13 cellular contexts compared by ENCODE assay signal in the genomic region with DNA sequence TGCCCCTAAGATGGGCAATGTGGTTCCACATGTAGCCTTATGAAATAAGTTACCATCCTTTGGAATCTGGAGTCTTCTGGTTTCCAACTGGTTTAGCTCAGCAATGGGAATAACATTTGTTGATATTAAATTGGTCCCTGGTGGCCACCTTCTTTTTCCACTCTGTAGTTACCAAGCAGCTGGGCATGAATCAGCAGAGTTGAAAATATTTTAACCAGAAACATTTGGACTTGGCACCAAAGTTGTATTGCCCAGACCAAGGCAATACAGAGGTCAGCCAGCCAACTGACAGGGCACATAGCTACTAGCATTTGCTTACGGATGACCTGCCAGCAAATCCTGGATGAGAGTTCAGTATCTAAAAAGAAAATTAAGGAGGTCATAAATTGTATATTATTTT. TPM values are rescaled to one million over a fixed set of nuclear protein-coding genes. Genes with fewer than 3 reads are reported as not detected.
DNase-seq lines count a peak whose midpoint lies in the region; ATAC-seq and TF ChIP-seq lines count a peak whose summit lies in the region.
"Had no signal": no experiment of that assay in that cellular context is flagged by ENCODE, and none has a peak within 500 bp of the region (broad histone marks: within the 10 kb centered on the region; RNA-seq: fewer than 3 reads in every experiment).

No MANE protein-coding gene starts in this region.

- no peak overlapping the region for H3K9ac ChIP-seq in neural progenitor cell

- H3K27ac ChIP-seq in ACC112 (ENCODE audit: low read depth, low read length) (peak overlapping the region; percentile 43), neural progenitor cell (no peak overlapping the region)

- no peaks in the 10 kb centered on the region for H3K9me3 Mint-ChIP-seq in osteocyte (ENCODE audit: unreplicated experiment)
- H3K9me3 Mint-ChIP-seq in neural progenitor cell: no peaks in the 10 kb centered on the region
- H3K9me3 Mint-ChIP-seq in activated T-cell treated with anti-CD3 and anti-CD28 coated beads, Interleukin-2, amount 50 U/mL, for 24 hours: no peaks in the 10 kb centered on the region
- H3K9me3 Mint-ChIP-seq: natural killer cell treated with Interleukin-12 subunit alpha and Interleukin-12 subunit beta and Interleukin-15 and Interleukin-18, amount 100 ng/mL, for 72 hours had no signal

- no peaks in the 10 kb centered on the region for H3K36me3 Mint-ChIP-seq in osteocyte (ENCODE audit: unreplicated experiment)
- no peaks in the 10 kb centered on the region for H3K36me3 Mint-ChIP-seq in neural progenitor cell
- no peaks in the 10 kb centered on the region for H3K36me3 Mint-ChIP-seq in activated T-cell treated with anti-CD3 and anti-CD28 coated beads, Interleukin-2, amount 50 U/mL, for 24 hours (ENCODE audit: low read depth)
- H3K36me3 Mint-ChIP-seq: natural killer cell treated with Interleukin-12 subunit alpha and Interleukin-12 subunit beta and Interleukin-15 and Interleukin-18, amount 100 ng/mL, for 72 hours had no signal

- no peak overlapping the region for H3K4me2 ChIP-seq in neural progenitor cell

- no peak overlapping the region for H3K4me3 ChIP-seq in ACC112 (ENCODE audit: low read depth, low read length)
- H3K4me3 ChIP-seq in neural progenitor cell: no peak overlapping the region

- no peaks in the 10 kb centered on the region for H3K79me2 ChIP-seq in ACC112 (ENCODE audit: control insufficient read depth, insufficient read depth, low read length, unreplicated experiment)
- peaks cover 6% of the 10 kb centered on the region for H3K79me2 ChIP-seq in neural progenitor cell (ENCODE audit: low read depth)

- H3K4me1 ChIP-seq in ACC112 (ENCODE audit: control insufficient read depth, insufficient read depth, low read length, unreplicated experiment): peaks cover 13% of the 10 kb centered on the region
- peaks cover 17% of the 10 kb centered on the region for H3K4me1 ChIP-seq in neural progenitor cell

- TF ChIP-seq CTCF in osteocyte (IDR thresholded peaks at IDR 0.05) (no peak), neural progenitor cell (IDR thresholded peaks at IDR 0.05) (no peak), GM13976 (IDR thresholded peaks at IDR 0.05; ENCODE audit: borderline replicate concordance, control extremely low read depth, extremely low read depth, insufficient read depth, missing control alignments) (no peak)

- H3K27me3 Mint-ChIP-seq in osteocyte (ENCODE audit: unreplicated experiment) (peaks cover 20% of the 10 kb centered on the region), neural progenitor cell (ENCODE audit: insufficient read depth, low read depth) (peaks cover 4% of the 10 kb centered on the region)
- no peaks in the 10 kb centered on the region for H3K27me3 Mint-ChIP-seq in activated T-cell treated with anti-CD3 and anti-CD28 coated beads, Interleukin-2, amount 50 U/mL, for 24 hours
- H3K27me3 Mint-ChIP-seq: natural killer cell treated with Interleukin-12 subunit alpha and Interleukin-12 subunit beta and Interleukin-15 and Interleukin-18, amount 100 ng/mL, for 72 hours had no signal

- H3K36me3 ChIP-seq in ACC112 (ENCODE audit: insufficient read depth, low read length) (no peaks in the 10 kb centered on the region), neural progenitor cell (no peaks in the 10 kb centered on the region)

- H3K4me1 Mint-ChIP-seq in osteocyte (ENCODE audit: unreplicated experiment) (peaks cover 29% of the 10 kb centered on the region), neural progenitor cell (peaks cover 23% of the 10 kb centered on the region)
- H3K4me1 Mint-ChIP-seq in activated T-cell treated with anti-CD3 and anti-CD28 coated beads, Interleukin-2, amount 50 U/mL, for 24 hours (ENCODE audit: low read depth): no peaks in the 10 kb centered on the region

- DNase-seq in HS-5 (ENCODE audit: low read depth): peak; percentile 52
- DNase-seq in fibroblast of gingiva (ENCODE audit: low read depth): peak; percentile 94
- DNase-seq in osteocyte (ENCODE audit: extremely low spot score, unreplicated experiment): no peak
- no peak for DNase-seq in neural progenitor cell (ENCODE audit: low spot score)
- DNase-seq in GM13976 (ENCODE audit: low spot score): no peak
- no peak for DNase-seq in activated T-cell treated with anti-CD3 and anti-CD28 coated beads, Interleukin-2, amount 50 U/mL, for 24 hours
- DNase-seq: activated CD4-positive, CD25-positive, alpha-beta regulatory T cell treated with anti-CD3 and anti-CD28 coated beads, Interleukin-2, amount 50 U/mL, for 72 hours; activated T-cell treated with anti-CD3 and anti-CD28 coated beads for 4 hours; foreskin melanocyte; small intestine had no signal

- no peaks in the 10 kb centered on the region for H3K27me3 ChIP-seq in ACC112 (ENCODE audit: insufficient read depth, low read length)
- H3K27me3 ChIP-seq in neural progenitor cell: no peaks in the 10 kb centered on the region

- no peaks in the 10 kb centered on the region for H3K9me3 ChIP-seq in neural progenitor cell (ENCODE audit: low read depth)

- H2AFZ ChIP-seq in ACC112 (ENCODE audit: low read length, unreplicated experiment): no peak overlapping the region
- H2AFZ ChIP-seq in neural progenitor cell (replicated peaks): no peak overlapping the region

- no peaks in the 10 kb centered on the region for H3F3A ChIP-seq in neural progenitor cell (ENCODE audit: low read depth)

- H3K4me3 Mint-ChIP-seq in osteocyte (ENCODE audit: unreplicated experiment) (no peak overlapping the region), neural progenitor cell (no peak overlapping the region)
- no peak overlapping the region for H3K4me3 Mint-ChIP-seq in activated T-cell treated with anti-CD3 and anti-CD28 coated beads, Interleukin-2, amount 50 U/mL, for 24 hours
- H3K4me3 Mint-ChIP-seq: natural killer cell treated with Interleukin-12 subunit alpha and Interleukin-12 subunit beta and Interleukin-15 and Interleukin-18, amount 100 ng/mL, for 72 hours had no signal

- no peak for ATAC-seq in HG03565 (IDR thresholded peaks at IDR 0.05; ENCODE audit: unreplicated experiment)
- ATAC-seq: natural killer cell treated with Interleukin-12 subunit alpha and Interleukin-12 subunit beta and Interleukin-15 and Interleukin-18, amount 100 ng/mL, for 72 hours had no signal

- H4K20me1 ChIP-seq in neural progenitor cell (ENCODE audit: low read depth): peaks cover 7% of the 10 kb centered on the region

- peak overlapping the region; percentile 77 for H3K27ac Mint-ChIP-seq in osteocyte (ENCODE audit: unreplicated experiment)
- no peak overlapping the region for H3K27ac Mint-ChIP-seq in neural progenitor cell
- no peak overlapping the region for H3K27ac Mint-ChIP-seq in activated T-cell treated with anti-CD3 and anti-CD28 coated beads, Interleukin-2, amount 50 U/mL, for 24 hours
- H3K27ac Mint-ChIP-seq: natural killer cell treated with Interleukin-12 subunit alpha and Interleukin-12 subunit beta and Interleukin-15 and Interleukin-18, amount 100 ng/mL, for 72 hours had no signal

- in situ Hi-C loops in GM13976 (cut with MboI; ENCODE audit: low sequenced_read_pairs, unreplicated experiment): no loop called here

RNA-seq across cellular contexts. Expression of a gene that starts 54.3 kb away (rescaled TPM):
- 8.8 and 9.1 TPM in 2 replicates for total RNA-seq in osteocyte
- total RNA-seq in neural progenitor cell (ENCODE audit: low replicate concordance): 16.5 and 25.2 TPM in 2 replicates

Comparison
In these comparisons a context has a peak if more than half of its experiments do, and no peak if none do; other contexts are left out.
1. DNase-seq: peak in HS-5 (single experiment) and fibroblast of gingiva (single experiment); none in osteocyte (single experiment), neural progenitor cell (single experiment), GM13976 (single experiment) and activated T-cell treated with anti-CD3 and anti-CD28 coated beads, Interleukin-2, amount 50 U/mL, for 24 hours (single experiment).